In genomic region chr14:32468955-32469354, GRCh38 we compare ENCODE assay signal across 8 cellular contexts.
DNase-seq lines count a peak whose midpoint lies in the region; ATAC-seq and TF ChIP-seq lines count a peak whose summit lies in the region.

No MANE protein-coding gene starts in this region.

- H3K27me3 ChIP-seq in foreskin keratinocyte: no peaks in the 10 kb centered on the region

- peak overlapping the region; percentile 79 for H3K27ac ChIP-seq in foreskin keratinocyte

- peaks cover 55% of the 10 kb centered on the region for H3K4me1 ChIP-seq in foreskin keratinocyte

- no peak for TF ChIP-seq CTCF in foreskin keratinocyte (conservative IDR thresholded peaks at IDR 0.05)

- DNase-seq in Daoy (ENCODE audit: low read depth): peak; percentile 50
- peak; percentile 89 for DNase-seq in amniotic epithelial cell (ENCODE audit: low read depth)
- DNase-seq in foreskin keratinocyte: peak; percentile 83 to 91
- peak; percentile 36 for DNase-seq in pulmonary artery endothelial cell (ENCODE audit: low read depth, low spot score)
- DNase-seq in AML-193 (lab: John Stamatoyannopoulos, UW): no peak

- ATAC-seq in foreskin keratinocyte: peak; percentile 71
- ATAC-seq in HG03457 (IDR thresholded peaks at IDR 0.05; ENCODE audit: unreplicated experiment): no peak
- no peak for ATAC-seq in HG02588 (IDR thresholded peaks at IDR 0.05; ENCODE audit: unreplicated experiment)
- no peak for ATAC-seq in HG02981 (IDR thresholded peaks at IDR 0.05; ENCODE audit: unreplicated experiment)

Comparison
In these comparisons a context has a peak if more than half of its experiments do, and no peak if none do; other contexts are left out.
1. DNase-seq: peak in Daoy (single experiment), amniotic epithelial cell (single experiment), foreskin keratinocyte (2 of 2) and pulmonary artery endothelial cell (single experiment); none in AML-193 (0 of 2).